In genomic region chr4:155678011-155678410, GRCh38 we compare ENCODE assay signal across 24 cellular contexts. TPM values are rescaled to one million over a fixed set of nuclear protein-coding genes. Genes with fewer than 3 reads are reported as not detected.
"Had no signal": no experiment of that assay in that cellular context is flagged by ENCODE, and none has a peak within 500 bp of the region (broad histone marks: within the 10 kb centered on the region; RNA-seq: fewer than 3 reads in every experiment).

No MANE protein-coding gene starts in this region.

- H3K27me3 Mint-ChIP-seq: activated naive CD4-positive, alpha-beta T cell treated with anti-CD3 and anti-CD28 coated beads, Interleukin-2, amount 10 ng/mL, durations not matched to agents 7 days and 5 days had no signal

- DNase-seq: activated CD4-positive, CD25-positive, alpha-beta regulatory T cell; activated CD8-positive, alpha-beta memory T cell treated with anti-CD3 and anti-CD28 coated beads, Interleukin-2, amount 50 U/mL, for 4 hours; activated CD8-positive, alpha-beta T cell treated with anti-CD3 and anti-CD28 coated beads for 36 hours; activated gamma-delta T cell treated with Interleukin-2 at 50 U/mL for 16 hours; activated naive CD4-positive, alpha-beta T cell treated with anti-CD3 and anti-CD28 coated beads, Interleukin-2, amount 10 ng/mL, durations not matched to agents 7 days and 5 days; activated naive CD8-positive, alpha-beta T cell treated with anti-CD3 and anti-CD28 coated beads for 36 hours; activated T-cell treated with anti-CD3 and anti-CD28 coated beads, Interleukin-2, amount 50 U/mL, for 72 hours; brain microvascular endothelial cell; caudate nucleus; NCI-H1048; NCI-H146; NCI-H187 treated with DMSO at 0.1 percent for 48 hours; NCI-H2081 treated with DMSO at 0.1 percent for 48 hours; NCI-H446 treated with DMSO at 0.1 percent for 48 hours; NCI-H526; NCI-H774; SIG-M5; T-cell; T-helper 2 cell; T1000 had no signal

- H3K36me3 Mint-ChIP-seq: activated naive CD4-positive, alpha-beta T cell treated with anti-CD3 and anti-CD28 coated beads, Interleukin-2, amount 10 ng/mL, durations not matched to agents 7 days and 5 days; activated naive CD8-positive, alpha-beta T cell treated with anti-CD3 and anti-CD28 coated beads for 36 hours; T-cell had no signal

- H3K9me3 Mint-ChIP-seq: activated CD8-positive, alpha-beta T cell treated with anti-CD3 and anti-CD28 coated beads for 36 hours; activated naive CD4-positive, alpha-beta T cell treated with anti-CD3 and anti-CD28 coated beads, Interleukin-2, amount 10 ng/mL, durations not matched to agents 7 days and 5 days; activated naive CD8-positive, alpha-beta T cell treated with anti-CD3 and anti-CD28 coated beads for 36 hours; activated T-cell treated with anti-CD3 and anti-CD28 coated beads, Interleukin-2, amount 50 U/mL, for 72 hours; activated T-helper 2 cell treated with anti-CD3 and anti-CD28 coated beads, Interferon-gamma antibody, Interleukin-2, Interleukin-4, amounts not matched to agents 10 μg/mL and 5 μg/mL and 100 μg/mL, durations not matched to agents 14 hours and 24 hours and 36 hours; T-cell had no signal

- H3K4me1 Mint-ChIP-seq: activated naive CD4-positive, alpha-beta T cell treated with anti-CD3 and anti-CD28 coated beads, Interleukin-2, amount 10 ng/mL, durations not matched to agents 7 days and 5 days; activated naive CD8-positive, alpha-beta T cell treated with anti-CD3 and anti-CD28 coated beads for 36 hours had no signal

- H3K27me3 ChIP-seq: brain microvascular endothelial cell had no signal

- H3K36me3 ChIP-seq: brain microvascular endothelial cell had no signal

- H3K27ac ChIP-seq: brain microvascular endothelial cell had no signal

- H3K27ac Mint-ChIP-seq: activated CD8-positive, alpha-beta T cell treated with anti-CD3 and anti-CD28 coated beads for 36 hours; activated naive CD4-positive, alpha-beta T cell treated with anti-CD3 and anti-CD28 coated beads, Interleukin-2, amount 10 ng/mL, durations not matched to agents 7 days and 5 days; activated naive CD8-positive, alpha-beta T cell treated with anti-CD3 and anti-CD28 coated beads for 36 hours; activated T-cell treated with anti-CD3 and anti-CD28 coated beads, Interleukin-2, amount 50 U/mL, for 72 hours; activated T-helper 2 cell treated with anti-CD3 and anti-CD28 coated beads, Interferon-gamma antibody, Interleukin-2, Interleukin-4, amounts not matched to agents 10 μg/mL and 5 μg/mL and 100 μg/mL, durations not matched to agents 14 hours and 24 hours and 36 hours; T-cell had no signal

- ATAC-seq: activated CD8-positive, alpha-beta T cell treated with anti-CD3 and anti-CD28 coated beads for 36 hours; activated T-cell treated with anti-CD3 and anti-CD28 coated beads, Interleukin-2, amount 50 U/mL, for 72 hours; T-cell had no signal

- H3K4me3 Mint-ChIP-seq: activated CD8-positive, alpha-beta T cell treated with anti-CD3 and anti-CD28 coated beads for 36 hours; activated naive CD4-positive, alpha-beta T cell treated with anti-CD3 and anti-CD28 coated beads, Interleukin-2, amount 10 ng/mL, durations not matched to agents 7 days and 5 days; activated naive CD8-positive, alpha-beta T cell treated with anti-CD3 and anti-CD28 coated beads for 36 hours; activated T-cell treated with anti-CD3 and anti-CD28 coated beads, Interleukin-2, amount 50 U/mL, for 72 hours; T-cell had no signal

RNA-seq across cellular contexts. Expression of gene GUCY1A1, which starts 11.4 kb away (rescaled TPM):
- total RNA-seq: activated T-helper 2 cell treated with anti-CD3 and anti-CD28 coated beads, Interferon-gamma antibody, Interleukin-2, Interleukin-4, amounts not matched to agents 10 μg/mL and 5 μg/mL and 100 μg/mL, durations not matched to agents 14 hours and 24 hours and 36 hours; LHCN-M2; OCI-LY7; RPMI7951 had no signal
